In genomic region chrX:13386636-13387035, GRCh38 we compare ENCODE assay signal across 1 cellular context.
TF ChIP-seq lines count a peak whose summit lies in the region.

No MANE protein-coding gene starts in this region.

TF ChIP-seq in WTC11, 78 proteins besides CTCF, POLR2A, EP300 and RAD21 (continued from another document):
- no peak for TF ChIP-seq ATF6 (CRISPR knock-in tag; IDR thresholded peaks at IDR 0.05)
- TF ChIP-seq, protein P1, sequence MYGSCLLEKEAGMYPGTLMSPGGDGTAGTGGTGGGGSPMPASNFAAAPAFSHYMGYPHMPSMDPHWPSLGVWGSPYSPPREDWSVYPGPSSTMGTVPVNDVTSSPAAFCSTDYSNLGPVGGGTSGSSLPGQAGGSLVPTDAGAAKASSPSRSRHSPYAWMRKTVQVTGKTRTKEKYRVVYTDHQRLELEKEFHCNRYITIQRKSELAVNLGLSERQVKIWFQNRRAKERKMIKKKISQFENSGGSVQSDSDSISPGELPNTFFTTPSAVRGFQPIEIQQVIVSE (CRISPR knock-in tag; IDR thresholded peaks at IDR 0.05; ENCODE audit: borderline replicate concordance) = no peak
- TF ChIP-seq, protein P2, sequence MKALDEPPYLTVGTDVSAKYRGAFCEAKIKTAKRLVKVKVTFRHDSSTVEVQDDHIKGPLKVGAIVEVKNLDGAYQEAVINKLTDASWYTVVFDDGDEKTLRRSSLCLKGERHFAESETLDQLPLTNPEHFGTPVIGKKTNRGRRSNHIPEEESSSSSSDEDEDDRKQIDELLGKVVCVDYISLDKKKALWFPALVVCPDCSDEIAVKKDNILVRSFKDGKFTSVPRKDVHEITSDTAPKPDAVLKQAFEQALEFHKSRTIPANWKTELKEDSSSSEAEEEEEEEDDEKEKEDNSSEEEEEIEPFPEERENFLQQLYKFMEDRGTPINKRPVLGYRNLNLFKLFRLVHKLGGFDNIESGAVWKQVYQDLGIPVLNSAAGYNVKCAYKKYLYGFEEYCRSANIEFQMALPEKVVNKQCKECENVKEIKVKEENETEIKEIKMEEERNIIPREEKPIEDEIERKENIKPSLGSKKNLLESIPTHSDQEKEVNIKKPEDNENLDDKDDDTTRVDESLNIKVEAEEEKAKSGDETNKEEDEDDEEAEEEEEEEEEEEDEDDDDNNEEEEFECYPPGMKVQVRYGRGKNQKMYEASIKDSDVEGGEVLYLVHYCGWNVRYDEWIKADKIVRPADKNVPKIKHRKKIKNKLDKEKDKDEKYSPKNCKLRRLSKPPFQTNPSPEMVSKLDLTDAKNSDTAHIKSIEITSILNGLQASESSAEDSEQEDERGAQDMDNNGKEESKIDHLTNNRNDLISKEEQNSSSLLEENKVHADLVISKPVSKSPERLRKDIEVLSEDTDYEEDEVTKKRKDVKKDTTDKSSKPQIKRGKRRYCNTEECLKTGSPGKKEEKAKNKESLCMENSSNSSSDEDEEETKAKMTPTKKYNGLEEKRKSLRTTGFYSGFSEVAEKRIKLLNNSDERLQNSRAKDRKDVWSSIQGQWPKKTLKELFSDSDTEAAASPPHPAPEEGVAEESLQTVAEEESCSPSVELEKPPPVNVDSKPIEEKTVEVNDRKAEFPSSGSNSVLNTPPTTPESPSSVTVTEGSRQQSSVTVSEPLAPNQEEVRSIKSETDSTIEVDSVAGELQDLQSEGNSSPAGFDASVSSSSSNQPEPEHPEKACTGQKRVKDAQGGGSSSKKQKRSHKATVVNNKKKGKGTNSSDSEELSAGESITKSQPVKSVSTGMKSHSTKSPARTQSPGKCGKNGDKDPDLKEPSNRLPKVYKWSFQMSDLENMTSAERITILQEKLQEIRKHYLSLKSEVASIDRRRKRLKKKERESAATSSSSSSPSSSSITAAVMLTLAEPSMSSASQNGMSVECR (CRISPR knock-in tag; IDR thresholded peaks at IDR 0.05; ENCODE audit: borderline replicate concordance) = no peak
